Comparison of ENCODE assay signal across 8 cellular contexts in genomic region chr15:63504979-63505841, GRCh38. TPM values are rescaled to one million over a fixed set of nuclear protein-coding genes. Genes with fewer than 3 reads are reported as not detected.
A peak's percentile ranks its signal among the peaks of the same experiment; 100 is the strongest.
DNase-seq lines count a peak whose midpoint lies in the region; ATAC-seq and TF ChIP-seq lines count a peak whose summit lies in the region.

No MANE protein-coding gene starts in this region.

- peaks cover 42% of the 10 kb centered on the region for H4K20me1 ChIP-seq in PC-3 (ENCODE audit: low read length)

- peaks cover 58% of the 10 kb centered on the region for H3K4me1 Mint-ChIP-seq in activated naive CD8-positive, alpha-beta T cell treated with anti-CD3 and anti-CD28 coated beads, Interleukin-2, amount 10 ng/mL, durations not matched to agents 7 days and 5 days

- no peaks in the 10 kb centered on the region for H3K9me3 ChIP-seq in PC-3 (ENCODE audit: low read length)

- H3K4me3 Mint-ChIP-seq in activated naive CD8-positive, alpha-beta T cell treated with anti-CD3 and anti-CD28 coated beads, Interleukin-2, amount 10 ng/mL, durations not matched to agents 7 days and 5 days = peak overlapping the region; percentile 96

- CTCF ChIA-PET in BJ (lab: Yijun Ruan, JAX) = interaction anchor here (0.6 to 3.0 kb wide), 10 partner anchors 8 to 1133 kb away, joined by 3 to 15 read pairs (median 4); no protein-coding TSS in a partner anchor
- CTCF ChIA-PET in PC-3 (lab: Charles Lee) = interaction anchor here (0.6 to 1.8 kb wide), 4 partner anchors 38 to 105 kb away, joined by 3 to 10 read pairs (median 4); no protein-coding TSS in a partner anchor

- H3K27me3 ChIP-seq in BJ (ENCODE audit: control insufficient read depth, insufficient read depth, low read length) (no peaks in the 10 kb centered on the region), PC-3 (ENCODE audit: low read length) (no peaks in the 10 kb centered on the region)

- H3K4me1 ChIP-seq in PC-3 (ENCODE audit: insufficient read depth, low read length) = peaks cover 78% of the 10 kb centered on the region

- H3K79me2 ChIP-seq in PC-3 (ENCODE audit: low read length) = peaks cover 53% of the 10 kb centered on the region

- peaks cover 2% of the 10 kb centered on the region for H3K36me3 Mint-ChIP-seq in activated naive CD8-positive, alpha-beta T cell treated with anti-CD3 and anti-CD28 coated beads, Interleukin-2, amount 10 ng/mL, durations not matched to agents 7 days and 5 days

- H3K4me3 ChIP-seq in BJ (ENCODE audit: low read depth, low read length) = peak overlapping the region; percentile 88
- peak overlapping the region; percentile 85 for H3K4me3 ChIP-seq in PC-3 (ENCODE audit: low read length)

- TF ChIP-seq POLR2A in GM18951 (IDR thresholded peaks at IDR 0.05; ENCODE audit: extremely low read depth, insufficient read depth, insufficient read length) = peak; percentile 29

- intact Hi-C loops in PC-3 (cut with micrococcal nuclease) (loop anchor here (1.0 to 5.0 kb wide), 3 partner anchors 48 to 218 kb away; no protein-coding TSS in a partner anchor), Right ventricle myocardium inferior (cut with DNase I) (loop anchor here (1.0 to 5.0 kb wide), 2 partner anchors 42 to 94 kb away; no protein-coding TSS in a partner anchor)

- TF ChIP-seq CTCF in BJ (IDR thresholded peaks at IDR 0.05; ENCODE audit: insufficient read depth, low read depth, low read length) (peak; percentile 42; the same call in 1 of the 2 replicates), PC-3 (conservative IDR thresholded peaks at IDR 0.05; ENCODE audit: low read depth, low read length) (no peak)

- H3K9me3 Mint-ChIP-seq in activated naive CD8-positive, alpha-beta T cell treated with anti-CD3 and anti-CD28 coated beads, Interleukin-2, amount 10 ng/mL, durations not matched to agents 7 days and 5 days = no peaks in the 10 kb centered on the region

- in situ Hi-C loops in GM18951 (cut with MboI; ENCODE audit: low sequenced_read_pairs, unreplicated experiment) = no loop called here

- peak overlapping the region; percentile 77 for H3K27ac ChIP-seq in PC-3 (ENCODE audit: low read length)

- peaks cover 6% of the 10 kb centered on the region for H3F3A ChIP-seq in PC-3 (ENCODE audit: low read length, unreplicated experiment)

- H2AFZ ChIP-seq in PC-3 (ENCODE audit: low read length) = no peak overlapping the region

- H3K4me2 ChIP-seq in PC-3 (ENCODE audit: low read length) = peak overlapping the region; percentile 91

- no peaks in the 10 kb centered on the region for H3K27me3 Mint-ChIP-seq in activated naive CD8-positive, alpha-beta T cell treated with anti-CD3 and anti-CD28 coated beads, Interleukin-2, amount 10 ng/mL, durations not matched to agents 7 days and 5 days

- POLR2A ChIA-PET in BJ (lab: Charles Lee) (interaction anchor here (0.8 kb wide), 1 partner anchor 95 kb away, joined by 3 read pairs; no protein-coding TSS in a partner anchor), PC-3 (lab: Charles Lee; ENCODE audit: unreplicated experiment) (interaction anchor here (0.6 to 1.0 kb wide), 3 partner anchors 8 to 372 kb away, joined by 3 to 5 read pairs (median 3); no protein-coding TSS in a partner anchor)
- POLR2A ChIA-PET in activated naive CD8-positive, alpha-beta T cell treated with anti-CD3 and anti-CD28 coated beads, Interleukin-2, amount 10 ng/mL, durations not matched to agents 7 days and 5 days (lab: Charles Lee) = interaction anchor here (0.6 to 4.9 kb wide), 16 partner anchors 9 to 658 kb away, joined by 3 to 52 read pairs (median 8); partner anchors contain the start of genes FBXL22 and PPIB

- ATAC-seq in PC-3 = no peak
- peak; percentile 4 for ATAC-seq in activated naive CD8-positive, alpha-beta T cell treated with anti-CD3 and anti-CD28 coated beads, Interleukin-2, amount 10 ng/mL, durations not matched to agents 7 days and 5 days (ENCODE audit: low read depth)
- ATAC-seq in Right ventricle myocardium inferior = no peak
- no peak for ATAC-seq in GM18870 (IDR thresholded peaks at IDR 0.05; ENCODE audit: unreplicated experiment)

- H3K36me3 ChIP-seq in BJ (ENCODE audit: control insufficient read depth, insufficient read depth, low read length) (no peaks in the 10 kb centered on the region), PC-3 (ENCODE audit: low read depth, low read length) (no peaks in the 10 kb centered on the region)

- peak overlapping the region; percentile 93 for H3K9ac ChIP-seq in PC-3 (ENCODE audit: low read length)

- DNase-seq in BJ (ENCODE audit: low read depth) (no peak), HK-2 (ENCODE audit: unreplicated experiment) (peak; percentile 34), PC-3 (peak; percentile 47), Right ventricle myocardium inferior (ENCODE audit: missing footprints) (peak; percentile 85), occipital lobe (lab: John Stamatoyannopoulos, UW) (peak; percentile 64)
- peak; percentile 72 for DNase-seq in activated naive CD8-positive, alpha-beta T cell treated with anti-CD3 and anti-CD28 coated beads, Interleukin-2, amount 10 ng/mL, durations not matched to agents 7 days and 5 days

- H3K27ac Mint-ChIP-seq in activated naive CD8-positive, alpha-beta T cell treated with anti-CD3 and anti-CD28 coated beads, Interleukin-2, amount 10 ng/mL, durations not matched to agents 7 days and 5 days = peak overlapping the region; percentile 90

- H3K9me2 ChIP-seq in PC-3 (replicated peaks; ENCODE audit: low read length) = no peaks in the 10 kb centered on the region

- BruUV-seq in PC-3 (replicated peaks; lab: Mats Ljungman, UMichigan) = no TSS peak

RNA-seq across cellular contexts. Expression of gene USP3, which starts 0.8 kb away (rescaled TPM):
- 13.3 and 17.2 TPM in 2 replicates for polyA plus RNA-seq in BJ (2011; rRNA removed)
- polyA minus RNA-seq in BJ (2011; rRNA and poly(A)+ RNA removed) = 21.8 and 22.7 TPM in 2 replicates
- total RNA-seq in PC-3 (2014; rRNA removed) (26.9 and 27.3 TPM in 2 replicates), Right ventricle myocardium inferior (13.7 TPM), occipital lobe (86.4 TPM)
- total RNA-seq in activated naive CD8-positive, alpha-beta T cell treated with anti-CD3 and anti-CD28 coated beads, Interleukin-2, amount 10 ng/mL, durations not matched to agents 7 days and 5 days = 10 to 100 TPM; 75.6 to 83.1 TPM
